ENCODE assay signal across 8 cellular contexts in genomic region chr19:2168619-2169424, GRCh38. TPM values are rescaled to one million over a fixed set of nuclear protein-coding genes. Genes with fewer than 3 reads are reported as not detected.
DNase-seq lines count a peak whose midpoint lies in the region; ATAC-seq and TF ChIP-seq lines count a peak whose summit lies in the region.

No MANE protein-coding gene starts in this region.

- peaks cover 52 to 83% (median 75%) of the 10 kb centered on the region in 3 donors for H3K4me1 Mint-ChIP-seq in naive B cell

- H3K9me3 Mint-ChIP-seq in naive B cell: no peaks in the 10 kb centered on the region

- ATAC-seq in HG02678 (IDR thresholded peaks at IDR 0.05; ENCODE audit: unreplicated experiment) (peak; percentile 46), esophagus mucosa (peak; percentile 90), naive B cell (ENCODE audit: low read depth in 2 of 2) (peak; percentile 31 to 35)
- peak; percentile 75 for ATAC-seq in stimulated activated naive CD8-positive, alpha-beta T cell treated with anti-CD3 and anti-CD28 coated beads, Interleukin-15, Interleukin-2, amounts not matched to agents 100 U/mL and 50 U/mL, for 24 hours

- H3K27ac Mint-ChIP-seq in naive B cell: peak overlapping the region; percentile 94 to 99 (median 97)

- H3K4me3 Mint-ChIP-seq in naive B cell: peak overlapping the region; percentile 69 to 95 (median 87)

- H3K36me3 Mint-ChIP-seq in naive B cell: no peaks in the 10 kb centered on the region

- DNase-seq in NCI-H69 (lab: John Stamatoyannopoulos, UW): peak; percentile 32
- DNase-seq in activated T-cell treated with anti-CD3 and anti-CD28 coated beads for 1 hour (ENCODE audit: low read depth): peak; percentile 37
- DNase-seq in naive B cell: peak; percentile 56
- peak; percentile 94 for DNase-seq in stimulated activated naive CD8-positive, alpha-beta T cell treated with anti-CD3 and anti-CD28 coated beads, Interleukin-15, Interleukin-2, amounts not matched to agents 100 U/mL and 50 U/mL, for 24 hours
- no peak for DNase-seq in NCI-H2171 (lab: John Stamatoyannopoulos, UW)

- no peaks in the 10 kb centered on the region for H3K27me3 Mint-ChIP-seq in naive B cell

- peak; percentile 15 for TF ChIP-seq POLR2A in GM15510 (IDR thresholded peaks at IDR 0.05; ENCODE audit: borderline replicate concordance, extremely low read depth, insufficient read length)

RNA-seq across cellular contexts. Expression of gene DOT1L, which starts 5.1 kb away (rescaled TPM):
- total RNA-seq in esophagus mucosa: 20.8 TPM
- polyA plus RNA-seq in naive B cell (ENCODE audit: low read depth in 6 of 6): 1 to 10 TPM in 1 of 6 donors, under 1 TPM in 5; 0.11 to 2.4 (median 0.70) TPM

RNA-seq across cellular contexts. Expression of gene AP3D1, which starts 17.5 kb away (rescaled TPM):
- 84.2 TPM for total RNA-seq in esophagus mucosa
- 10 to 100 TPM in 5 of 6 donors, 1 to 10 TPM in 1; 6.7 to 36.3 (median 15.5) TPM for polyA plus RNA-seq in naive B cell (ENCODE audit: low read depth in 6 of 6)

Comparison
In these comparisons a context has a peak if more than half of its experiments do, and no peak if none do; other contexts are left out.
1. ATAC-seq: peak in every context shown above with its lines; median percentile 90 in esophagus mucosa; 75 in stimulated activated naive CD8-positive, alpha-beta T cell treated with anti-CD3 and anti-CD28 coated beads, Interleukin-15, Interleukin-2, amounts not matched to agents 100 U/mL and 50 U/mL, for 24 hours; 46 in HG02678; 33 in naive B cell.